8 cellular contexts compared by ENCODE assay signal in the genomic region with DNA sequence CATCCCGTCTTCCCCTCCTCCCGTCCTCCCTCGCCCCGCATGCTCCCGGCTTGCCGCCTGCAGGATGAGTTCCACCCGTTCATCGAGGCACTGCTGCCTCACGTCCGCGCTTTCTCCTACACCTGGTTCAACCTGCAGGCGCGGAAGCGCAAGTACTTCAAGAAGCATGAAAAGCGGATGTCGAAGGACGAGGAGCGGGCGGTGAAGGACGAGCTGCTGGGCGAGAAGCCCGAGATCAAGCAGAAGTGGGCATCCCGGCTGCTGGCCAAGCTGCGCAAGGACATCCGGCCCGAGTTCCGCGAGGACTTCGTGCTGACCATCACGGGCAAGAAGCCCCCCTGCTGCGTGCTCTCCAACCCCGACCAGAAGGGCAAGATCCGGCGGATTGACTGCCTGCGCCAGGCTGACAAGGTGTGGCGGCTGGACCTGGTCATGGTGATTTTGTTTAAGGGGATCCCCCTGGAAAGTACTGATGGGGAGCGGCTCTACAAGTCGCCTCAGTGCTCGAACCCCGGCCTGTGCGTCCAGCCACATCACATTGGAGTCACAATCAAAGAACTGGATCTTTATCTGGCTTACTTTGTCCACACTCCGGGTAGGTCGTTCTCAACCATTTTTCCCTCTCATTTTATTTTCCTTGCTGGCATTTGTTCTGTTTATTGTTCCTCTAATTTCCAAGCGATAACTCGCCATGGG. TPM values are rescaled to one million over a fixed set of nuclear protein-coding genes. Genes with fewer than 3 reads are reported as not detected.
A peak's percentile ranks its signal among the peaks of the same experiment; 100 is the strongest.
DNase-seq lines count a peak whose midpoint lies in the region; ATAC-seq and TF ChIP-seq lines count a peak whose summit lies in the region.

No MANE protein-coding gene starts in this region.

- H3K27me3 Mint-ChIP-seq in activated CD8-positive, alpha-beta T cell treated with anti-CD3 and anti-CD28 coated beads, Interleukin-2, amount 10 ng/mL, durations not matched to agents 7 days and 5 days (ENCODE audit: low read depth): peaks cover 40% of the 10 kb centered on the region

- CTCF ChIA-PET in activated CD8-positive, alpha-beta T cell treated with anti-CD3 and anti-CD28 coated beads, Interleukin-2, amount 10 ng/mL, durations not matched to agents 7 days and 5 days (lab: Charles Lee): interaction anchor here (1.2 kb wide), 1 partner anchor 60 kb away, joined by 3 read pairs; no protein-coding TSS in a partner anchor

- peaks cover 0 to 76% (median 11%) of the 10 kb centered on the region in 4 donors for H3K4me1 ChIP-seq in Peyer's patch

- H3K27me3 ChIP-seq in Peyer's patch: no peaks in the 10 kb centered on the region

- H3K27ac Mint-ChIP-seq in activated CD8-positive, alpha-beta T cell treated with anti-CD3 and anti-CD28 coated beads, Interleukin-2, amount 10 ng/mL, durations not matched to agents 7 days and 5 days: no peak overlapping the region

- DNase-seq in COR-L47 (lab: John Stamatoyannopoulos, UW) (peak; percentile 47), Peyer's patch (peak in 1 of 3 donors; percentile 64), fibroblast of the aortic adventitia (ENCODE audit: low read depth) (no peak), skeletal muscle cell (ENCODE audit: low read depth) (no peak), GM20000 (ENCODE audit: low spot score) (no peak), NCI-H187 (lab: John Stamatoyannopoulos, UW) (no peak)
- DNase-seq in activated CD8-positive, alpha-beta T cell treated with anti-CD3 and anti-CD28 coated beads, Interleukin-2, amount 10 ng/mL, durations not matched to agents 7 days and 5 days: no peak

- TF ChIP-seq CTCF in Peyer's patch (IDR thresholded peaks at IDR 0.05) (peak in 3 of 6 experiments; percentile 17 to 33 (median 20)), fibroblast of the aortic adventitia (IDR thresholded peaks at IDR 0.05; ENCODE audit: insufficient read depth, low read length) (no peak), GM20000 (IDR thresholded peaks at IDR 0.05; ENCODE audit: extremely low read depth, missing control alignments) (no peak)

- H3K4me3 Mint-ChIP-seq in activated CD8-positive, alpha-beta T cell treated with anti-CD3 and anti-CD28 coated beads, Interleukin-2, amount 10 ng/mL, durations not matched to agents 7 days and 5 days: no peak overlapping the region

- no peaks in the 10 kb centered on the region for H3K9me3 Mint-ChIP-seq in activated CD8-positive, alpha-beta T cell treated with anti-CD3 and anti-CD28 coated beads, Interleukin-2, amount 10 ng/mL, durations not matched to agents 7 days and 5 days (ENCODE audit: insufficient read depth)

- ATAC-seq in GM21526 (IDR thresholded peaks at IDR 0.05; ENCODE audit: low FRiP score, unreplicated experiment): no peak
- no peak for ATAC-seq in activated CD8-positive, alpha-beta T cell treated with anti-CD3 and anti-CD28 coated beads, Interleukin-2, amount 10 ng/mL, durations not matched to agents 7 days and 5 days

- peaks cover 17% of the 10 kb centered on the region for H3K4me1 Mint-ChIP-seq in activated CD8-positive, alpha-beta T cell treated with anti-CD3 and anti-CD28 coated beads, Interleukin-2, amount 10 ng/mL, durations not matched to agents 7 days and 5 days (ENCODE audit: low read depth)

- POLR2A ChIA-PET in activated CD8-positive, alpha-beta T cell treated with anti-CD3 and anti-CD28 coated beads, Interleukin-2, amount 10 ng/mL, durations not matched to agents 7 days and 5 days (lab: Charles Lee): no interaction called here

- H3K9me3 ChIP-seq in Peyer's patch: no peaks in the 10 kb centered on the region

- TF ChIP-seq POLR2A in Peyer's patch (IDR thresholded peaks at IDR 0.05): no peak

- H3K36me3 Mint-ChIP-seq in activated CD8-positive, alpha-beta T cell treated with anti-CD3 and anti-CD28 coated beads, Interleukin-2, amount 10 ng/mL, durations not matched to agents 7 days and 5 days (ENCODE audit: low read depth): no peaks in the 10 kb centered on the region

- peak overlapping the region; percentile 6 to 92 (median 48) for H3K27ac ChIP-seq in Peyer's patch

- H3K36me3 ChIP-seq in Peyer's patch: no peaks in the 10 kb centered on the region

- H3K4me3 ChIP-seq in Peyer's patch (peak overlapping the region; percentile 0 to 53 (median 32)), fibroblast of the aortic adventitia (ENCODE audit: low read depth, low read length) (peak overlapping the region; percentile 86), skeletal muscle cell (ENCODE audit: low read depth, low read length) (peak overlapping the region; percentile 51)

RNA-seq across cellular contexts. Expression of gene NFIX, which starts 29.8 kb away (rescaled TPM):
- total RNA-seq in Peyer's patch (10 to 100 TPM; 13.5 to 56.9 (median 40.0) TPM), fibroblast of the aortic adventitia (ENCODE audit: low replicate concordance) (68.0 and 160 TPM in 2 replicates)
- total RNA-seq in activated CD8-positive, alpha-beta T cell treated with anti-CD3 and anti-CD28 coated beads, Interleukin-2, amount 10 ng/mL, durations not matched to agents 7 days and 5 days: 1 to 10 TPM in 1 of 2 experiments, under 1 TPM in 1; 0.40 to 1.4 TPM

RNA-seq across cellular contexts. Expression of gene DAND5, which starts 55.7 kb away (rescaled TPM):
- total RNA-seq in Peyer's patch: 1 to 10 TPM in 1 of 4 donors, not detected in 3; 2.1 TPM
- 0.18 TPM in 1 of 2 replicates, not detected in the other for total RNA-seq in fibroblast of the aortic adventitia (ENCODE audit: low replicate concordance)
- total RNA-seq in activated CD8-positive, alpha-beta T cell treated with anti-CD3 and anti-CD28 coated beads, Interleukin-2, amount 10 ng/mL, durations not matched to agents 7 days and 5 days: under 1 TPM; 0.21 to 0.34 TPM

Comparison
In these comparisons a context has a peak if more than half of its experiments do, and no peak if none do; other contexts are left out.
1. H3K4me3 ChIP-seq: peak in every context shown above with its lines; median percentile 86 in fibroblast of the aortic adventitia; 51 in skeletal muscle cell; 32 in Peyer's patch.
2. RNA of gene NFIX, which starts 29.8 kb away (total RNA-seq): 68.0 to 160 TPM in fibroblast of the aortic adventitia and 13.5 to 56.9 TPM in Peyer's patch; 0.40 to 1.4 TPM in activated CD8-positive, alpha-beta T cell treated with anti-CD3 and anti-CD28 coated beads, Interleukin-2, amount 10 ng/mL, durations not matched to agents 7 days and 5 days; every median in the first group is over 4 times any median in the second.